In genomic region chr3:17749281-17749680, GRCh38 we compare ENCODE assay signal across 11 cellular contexts. TPM values are rescaled to one million over a fixed set of nuclear protein-coding genes. Genes with fewer than 3 reads are reported as not detected.
DNase-seq lines count a peak whose midpoint lies in the region; ATAC-seq and TF ChIP-seq lines count a peak whose summit lies in the region.
"Had no signal": no experiment of that assay in that cellular context is flagged by ENCODE, and none has a peak within 500 bp of the region (broad histone marks: within the 10 kb centered on the region; RNA-seq: fewer than 3 reads in every experiment).

No MANE protein-coding gene starts in this region.

- H3K9ac ChIP-seq in adipocyte (ENCODE audit: low read length) = no peak overlapping the region

- no peaks in the 10 kb centered on the region for H3K9me3 ChIP-seq in CD4-positive, CD25-positive, alpha-beta regulatory T cell (ENCODE audit: control insufficient read depth in 2 of 2, low read length in 2 of 2)
- H3K9me3 ChIP-seq in adipocyte (ENCODE audit: control insufficient read depth, low read length) = no peaks in the 10 kb centered on the region
- H3K9me3 ChIP-seq: MG63 had no signal

- H3K36me3 Mint-ChIP-seq in CD4-positive, CD25-positive, alpha-beta regulatory T cell = no peaks in the 10 kb centered on the region
- H3K36me3 Mint-ChIP-seq in progenitor cell of endocrine pancreas (ENCODE audit: insufficient read depth) = no peaks in the 10 kb centered on the region
- no peaks in the 10 kb centered on the region for H3K36me3 Mint-ChIP-seq in activated T-helper 1 cell treated with anti-CD3 and anti-CD28 coated beads, Interleukin-12 subunit alpha, Interleukin-12 subunit beta, Interleukin-2, Interleukin-4 antibody, amounts not matched to agents 30 ng/mL and 10 ng/mL and 1 ng/mL, durations not matched to agents 14 hours and 24 hours and 36 hours (ENCODE audit: low read depth)

- peak overlapping the region; percentile 33 to 81 (median 41) for H3K27ac Mint-ChIP-seq in CD4-positive, CD25-positive, alpha-beta regulatory T cell
- no peak overlapping the region for H3K27ac Mint-ChIP-seq in progenitor cell of endocrine pancreas
- H3K27ac Mint-ChIP-seq in activated T-helper 1 cell treated with anti-CD3 and anti-CD28 coated beads, Interleukin-12 subunit alpha, Interleukin-12 subunit beta, Interleukin-2, Interleukin-4 antibody, amounts not matched to agents 30 ng/mL and 10 ng/mL and 1 ng/mL, durations not matched to agents 14 hours and 24 hours and 36 hours = no peak overlapping the region

- peaks cover 19 to 26% (median 21%) of the 10 kb centered on the region in 4 donors for H3K4me1 Mint-ChIP-seq in CD4-positive, CD25-positive, alpha-beta regulatory T cell
- peaks cover 7% of the 10 kb centered on the region for H3K4me1 Mint-ChIP-seq in progenitor cell of endocrine pancreas (ENCODE audit: low read depth)
- H3K4me1 Mint-ChIP-seq in activated T-helper 1 cell treated with anti-CD3 and anti-CD28 coated beads, Interleukin-12 subunit alpha, Interleukin-12 subunit beta, Interleukin-2, Interleukin-4 antibody, amounts not matched to agents 30 ng/mL and 10 ng/mL and 1 ng/mL, durations not matched to agents 14 hours and 24 hours and 36 hours (ENCODE audit: low read depth) = peaks cover 31% of the 10 kb centered on the region

- DNase-seq in CD4-positive, CD25-positive, alpha-beta regulatory T cell = peak in 1 of 3 donors; percentile 52
- DNase-seq in adipocyte (ENCODE audit: low read depth) (no peak), NCI-H1436 treated with DMSO at 0.1 percent for 48 hours (lab: John Stamatoyannopoulos, UW) (no peak), progenitor cell of endocrine pancreas (ENCODE audit: low spot score, unreplicated experiment) (no peak), KG1 (lab: John Stamatoyannopoulos, UW) (no peak)
- DNase-seq in activated T-helper 1 cell treated with anti-CD3 and anti-CD28 coated beads, Interleukin-12 subunit alpha, Interleukin-12 subunit beta, Interleukin-2, Interleukin-4 antibody, amounts not matched to agents 30 ng/mL and 10 ng/mL and 1 ng/mL, durations not matched to agents 14 hours and 24 hours and 36 hours (ENCODE audit: low spot score) = no peak
- DNase-seq: activated CD8-positive, alpha-beta memory T cell treated with anti-CD3 and anti-CD28 coated beads, Interleukin-2, amount 50 U/mL, for 48 hours; glutamatergic neuron; MG63 had no signal

- ATAC-seq in CD4-positive, CD25-positive, alpha-beta regulatory T cell (ENCODE audit: low read depth in 2 of 2) = peak; percentile 54 to 66
- peak; percentile 29 for ATAC-seq in GM19438 (IDR thresholded peaks at IDR 0.05; ENCODE audit: low read depth, unreplicated experiment)
- peak; percentile 51 for ATAC-seq in HG03354 (IDR thresholded peaks at IDR 0.05; ENCODE audit: poor library complexity, severe bottlenecking, unreplicated experiment)

- no peaks in the 10 kb centered on the region for H3K27me3 ChIP-seq in CD4-positive, CD25-positive, alpha-beta regulatory T cell (ENCODE audit: control insufficient read depth, insufficient read depth, low read length)
- H3K27me3 ChIP-seq in adipocyte (replicated peaks; ENCODE audit: control insufficient read depth, insufficient read depth, low read length) = no peaks in the 10 kb centered on the region
- H3K27me3 ChIP-seq: MG63 had no signal

- TF ChIP-seq CTCF in progenitor cell of endocrine pancreas (IDR thresholded peaks at IDR 0.05; ENCODE audit: unreplicated experiment) = no peak

- H3K36me3 ChIP-seq in CD4-positive, CD25-positive, alpha-beta regulatory T cell (ENCODE audit: control insufficient read depth, insufficient read depth, low read length) = no peaks in the 10 kb centered on the region
- no peaks in the 10 kb centered on the region for H3K36me3 ChIP-seq in adipocyte (ENCODE audit: control insufficient read depth, insufficient read depth, low read length, severe bottlenecking)
- H3K36me3 ChIP-seq: MG63 had no signal

- no peaks in the 10 kb centered on the region for H3K9me3 Mint-ChIP-seq in CD4-positive, CD25-positive, alpha-beta regulatory T cell
- no peaks in the 10 kb centered on the region for H3K9me3 Mint-ChIP-seq in progenitor cell of endocrine pancreas (ENCODE audit: low read depth)
- no peaks in the 10 kb centered on the region for H3K9me3 Mint-ChIP-seq in activated T-helper 1 cell treated with anti-CD3 and anti-CD28 coated beads, Interleukin-12 subunit alpha, Interleukin-12 subunit beta, Interleukin-2, Interleukin-4 antibody, amounts not matched to agents 30 ng/mL and 10 ng/mL and 1 ng/mL, durations not matched to agents 14 hours and 24 hours and 36 hours

- H3K4me1 ChIP-seq in CD4-positive, CD25-positive, alpha-beta regulatory T cell (ENCODE audit: control insufficient read depth, insufficient read depth, low read length, poor library complexity, severe bottlenecking) = peaks cover 9% of the 10 kb centered on the region
- H3K4me1 ChIP-seq in adipocyte (ENCODE audit: control insufficient read depth, insufficient read depth, low read length) = peaks cover 31% of the 10 kb centered on the region

- peak overlapping the region; percentile 89 for H3K4me3 ChIP-seq in CD4-positive, CD25-positive, alpha-beta regulatory T cell (ENCODE audit: low read depth, low read length)
- peak overlapping the region; percentile 68 for H3K4me3 ChIP-seq in adipocyte (ENCODE audit: low read length)
- H3K4me3 ChIP-seq: MG63 had no signal

- intact Hi-C loops in activated T-helper 1 cell treated with anti-CD3 and anti-CD28 coated beads, Interleukin-12 subunit alpha, Interleukin-12 subunit beta, Interleukin-2, Interleukin-4 antibody, amounts not matched to agents 30 ng/mL and 10 ng/mL and 1 ng/mL, durations not matched to agents 14 hours and 24 hours and 36 hours (cut with micrococcal nuclease) = loop anchor here (10.0 kb wide), 2 partner anchors 724 to 1484 kb away; partner anchors contain the start of genes DPH3 and OXNAD1

- H3K4me3 Mint-ChIP-seq in CD4-positive, CD25-positive, alpha-beta regulatory T cell = peak overlapping the region in 3 of 4 donors; percentile 50 to 86 (median 86)
- no peak overlapping the region for H3K4me3 Mint-ChIP-seq in progenitor cell of endocrine pancreas (ENCODE audit: low read depth)
- H3K4me3 Mint-ChIP-seq in activated T-helper 1 cell treated with anti-CD3 and anti-CD28 coated beads, Interleukin-12 subunit alpha, Interleukin-12 subunit beta, Interleukin-2, Interleukin-4 antibody, amounts not matched to agents 30 ng/mL and 10 ng/mL and 1 ng/mL, durations not matched to agents 14 hours and 24 hours and 36 hours = no peak overlapping the region

- peak overlapping the region; percentile 29 for H3K27ac ChIP-seq in CD4-positive, CD25-positive, alpha-beta regulatory T cell (ENCODE audit: insufficient read depth, low read length, poor library complexity, severe bottlenecking)

- no peaks in the 10 kb centered on the region for H3K27me3 Mint-ChIP-seq in CD4-positive, CD25-positive, alpha-beta regulatory T cell
- H3K27me3 Mint-ChIP-seq in progenitor cell of endocrine pancreas = no peaks in the 10 kb centered on the region
- H3K27me3 Mint-ChIP-seq in activated T-helper 1 cell treated with anti-CD3 and anti-CD28 coated beads, Interleukin-12 subunit alpha, Interleukin-12 subunit beta, Interleukin-2, Interleukin-4 antibody, amounts not matched to agents 30 ng/mL and 10 ng/mL and 1 ng/mL, durations not matched to agents 14 hours and 24 hours and 36 hours (ENCODE audit: insufficient read depth) = peaks cover under 1% of the 10 kb centered on the region

RNA-seq across cellular contexts. Expression of gene TBC1D5, which starts 6.8 kb away (rescaled TPM):
- total RNA-seq in CD4-positive, CD25-positive, alpha-beta regulatory T cell = 61.6 TPM
- polyA plus RNA-seq in CD4-positive, CD25-positive, alpha-beta regulatory T cell = 10 to 100 TPM; 27.6 to 38.8 (median 33.6) TPM
- total RNA-seq in progenitor cell of endocrine pancreas = 51.8 and 55.6 TPM in 2 replicates
- 31.4 and 33.8 TPM in 2 replicates for total RNA-seq in activated T-helper 1 cell treated with anti-CD3 and anti-CD28 coated beads, Interleukin-12 subunit alpha, Interleukin-12 subunit beta, Interleukin-2, Interleukin-4 antibody, amounts not matched to agents 30 ng/mL and 10 ng/mL and 1 ng/mL, durations not matched to agents 14 hours and 24 hours and 36 hours

Comparison
In these comparisons a context has a peak if more than half of its experiments do, and no peak if none do; other contexts are left out.
1. H3K27ac Mint-ChIP-seq: peak in CD4-positive, CD25-positive, alpha-beta regulatory T cell (3 of 3); none in progenitor cell of endocrine pancreas (single experiment) and activated T-helper 1 cell treated with anti-CD3 and anti-CD28 coated beads, Interleukin-12 subunit alpha, Interleukin-12 subunit beta, Interleukin-2, Interleukin-4 antibody, amounts not matched to agents 30 ng/mL and 10 ng/mL and 1 ng/mL, durations not matched to agents 14 hours and 24 hours and 36 hours (single experiment).
2. H3K4me3 Mint-ChIP-seq: peak in CD4-positive, CD25-positive, alpha-beta regulatory T cell (3 of 4); none in progenitor cell of endocrine pancreas (single experiment) and activated T-helper 1 cell treated with anti-CD3 and anti-CD28 coated beads, Interleukin-12 subunit alpha, Interleukin-12 subunit beta, Interleukin-2, Interleukin-4 antibody, amounts not matched to agents 30 ng/mL and 10 ng/mL and 1 ng/mL, durations not matched to agents 14 hours and 24 hours and 36 hours (single experiment).
3. Peak in every context shown above with its lines, with median percentiles within 50 percentile points of each other: ATAC-seq.